In genomic region chr9:104093647-104094533, GRCh38 we compare ENCODE assay signal across 8 cellular contexts. TPM values are rescaled to one million over a fixed set of nuclear protein-coding genes. Genes with fewer than 3 reads are reported as not detected.
A peak's percentile ranks its signal among the peaks of the same experiment; 100 is the strongest.
DNase-seq lines count a peak whose midpoint lies in the region; ATAC-seq and TF ChIP-seq lines count a peak whose summit lies in the region.

SMC2 (plus strand) TSS chr9:104094309; CDS start chr9:104095385, 1,076 bp downstream.

- H3K9me3 Mint-ChIP-seq in activated T-cell treated with anti-CD3 and anti-CD28 coated beads, Interleukin-2, amount 50 U/mL, for 4 hours, result no peaks in the 10 kb centered on the region

- peaks cover 1% of the 10 kb centered on the region for H3K36me3 Mint-ChIP-seq in activated T-cell treated with anti-CD3 and anti-CD28 coated beads, Interleukin-2, amount 50 U/mL, for 4 hours (ENCODE audit: insufficient read depth)

- peak within 1 kb of the TSS; percentile 66 to 73 for H3K4me3 ChIP-seq in muscle layer of colon (ENCODE audit: low read depth in 1 of 2, low read length in 2 of 2)

- in situ Hi-C loops in KBM-7 (cut with MboI; ENCODE audit: low pct_unique_long_range_greater_than_20kb, low sequenced_read_pairs), result no loop called here

- H3K9ac ChIP-seq in muscle layer of colon (ENCODE audit: low read length), result peak within 1 kb of the TSS; percentile 68

- peaks cover 27% of the 10 kb centered on the region for H3K4me1 ChIP-seq in muscle layer of colon (ENCODE audit: insufficient read depth, low read length)

- H3K9me3 ChIP-seq in muscle layer of colon (ENCODE audit: low read length), result no peaks in the 10 kb centered on the region

- peak within 1 kb of the TSS; percentile 91 for H3K27ac ChIP-seq in muscle layer of colon (ENCODE audit: low read depth, low read length)

- no peaks in the 10 kb centered on the region for H3K27me3 Mint-ChIP-seq in activated T-cell treated with anti-CD3 and anti-CD28 coated beads, Interleukin-2, amount 50 U/mL, for 4 hours (ENCODE audit: low read depth)

- peak within 1 kb of the TSS; percentile 99 for H3K4me3 Mint-ChIP-seq in activated T-cell treated with anti-CD3 and anti-CD28 coated beads, Interleukin-2, amount 50 U/mL, for 4 hours

- peaks cover 37% of the 10 kb centered on the region for H3K4me1 Mint-ChIP-seq in activated T-cell treated with anti-CD3 and anti-CD28 coated beads, Interleukin-2, amount 50 U/mL, for 4 hours (ENCODE audit: low read depth)

- DNase-seq in DMS153 treated with DMSO at 0.1 percent for 48 hours (lab: John Stamatoyannopoulos, UW; ENCODE audit: unreplicated experiment), result peak; percentile 96
- DNase-seq in KBM-7, result peak; percentile 95
- DNase-seq in activated T-cell treated with anti-CD3 and anti-CD28 coated beads, Interleukin-2, amount 50 U/mL, for 4 hours, result peak; percentile 87
- DNase-seq in stimulated activated CD8-positive, alpha-beta memory T cell treated with anti-CD3 and anti-CD28 coated beads, Interleukin-7, amount 100 ng/mL, for 24 hours (ENCODE audit: low read depth), result peak; percentile 86

- ATAC-seq in GM21717 (IDR thresholded peaks at IDR 0.05; ENCODE audit: unreplicated experiment), result peak; percentile 96
- peak; percentile 96 for ATAC-seq in activated T-cell treated with anti-CD3 and anti-CD28 coated beads, Interleukin-2, amount 50 U/mL, for 4 hours
- ATAC-seq in esophagus mucosa, result peak; percentile 98

- no peaks in the 10 kb centered on the region for H3K27me3 ChIP-seq in muscle layer of colon (ENCODE audit: control insufficient read depth in 1 of 2, insufficient read depth in 2 of 2, low read length in 2 of 2)

- no peaks in the 10 kb centered on the region for H3K36me3 ChIP-seq in muscle layer of colon (ENCODE audit: insufficient read depth, low read length)

TF ChIP-seq in PFSK-1, 5 proteins besides CTCF, POLR2A, EP300 and RAD21:
- TF ChIP-seq SIN3A (IDR thresholded peaks at IDR 0.05; ENCODE audit: borderline replicate concordance, insufficient read depth, low read length) (0 out of 2 replicates have a peak, but pooled peaks have one; percentile 45), REST (IDR thresholded peaks at IDR 0.05; ENCODE audit: insufficient read depth in 1 of 2, low read depth in 2 of 2, low read length in 2 of 2) (no peak), FOXP2 (optimal IDR thresholded peaks at IDR 0.05; ENCODE audit: borderline replicate concordance, extremely low read depth, extremely low read length, insufficient read depth) (no peak), TAF1 (IDR thresholded peaks at IDR 0.05; ENCODE audit: borderline replicate concordance, insufficient read depth, low read length) (peak; percentile 75; the same call in 1 of the 2 replicates), POLR2AphosphoS5 (IDR thresholded peaks at IDR 0.05; ENCODE audit: low read depth, low read length) (peak; percentile 96)

RNA-seq across cellular contexts. Expression of gene SMC2, which starts in this region (rescaled TPM):
- 5.5 TPM for polyA plus RNA-seq in PFSK-1 (2012; ENCODE audit: insufficient read length, low read depth)
- total RNA-seq in activated T-cell treated with anti-CD3 and anti-CD28 coated beads, Interleukin-2, amount 50 U/mL, for 4 hours, result 10 to 100 TPM; 29.3 to 39.2 (median 37.9) TPM
- 16.0 TPM for total RNA-seq in esophagus mucosa

Comparison
In these comparisons a context has a peak if more than half of its experiments do, and no peak if none do; other contexts are left out.
1. Peak in every context shown above with its lines: DNase-seq, ATAC-seq, H3K4me3 ChIP-seq and H3K27ac ChIP-seq.